8 cellular contexts compared by ENCODE assay signal in genomic region chr12:122886851-122887816, GRCh38. TPM values are rescaled to one million over a fixed set of nuclear protein-coding genes. Genes with fewer than 3 reads are reported as not detected.
DNase-seq lines count a peak whose midpoint lies in the region; ATAC-seq, FAIRE-seq and TF ChIP-seq lines count a peak whose summit lies in the region.

No MANE protein-coding gene starts in this region.

- intact Hi-C loops in endothelial cell of umbilical vein (cut with micrococcal nuclease), result no loop called here

- no peak for TF ChIP-seq POLR2A in endothelial cell of umbilical vein (IDR thresholded peaks at IDR 0.05; ENCODE audit: low read depth, low read length)

- H3K79me2 ChIP-seq in endothelial cell of umbilical vein (ENCODE audit: control insufficient read depth, insufficient read depth, low read length), result peaks cover 86% of the 10 kb centered on the region

- H3K27me3 ChIP-seq in CD4-positive, CD25-positive, alpha-beta regulatory T cell (ENCODE audit: control insufficient read depth, insufficient read depth, low read length), result no peaks in the 10 kb centered on the region
- H3K27me3 ChIP-seq in endothelial cell of umbilical vein (ENCODE audit: control insufficient read depth in 2 of 2, insufficient read depth in 2 of 2, low read length in 2 of 2), result no peaks in the 10 kb centered on the region

- no peaks in the 10 kb centered on the region for H3K27me3 Mint-ChIP-seq in CD4-positive, CD25-positive, alpha-beta regulatory T cell
- H3K27me3 Mint-ChIP-seq in T-helper 2 cell treated with Interferon-gamma antibody and Interleukin-4, amounts not matched to agents 5 μg/mL and 100 μg/mL, for 36 hours (ENCODE audit: low read depth), result peaks cover 22% of the 10 kb centered on the region

- no peak for FAIRE-seq in endothelial cell of umbilical vein (lab: Jason Lieb, UNC)

- H4K20me1 ChIP-seq in endothelial cell of umbilical vein (replicated peaks; ENCODE audit: control insufficient read depth, extremely low read depth, insufficient read depth, low read length), result no peaks in the 10 kb centered on the region

- peaks cover 13% of the 10 kb centered on the region for H3K36me3 Mint-ChIP-seq in CD4-positive, CD25-positive, alpha-beta regulatory T cell
- H3K36me3 Mint-ChIP-seq in T-helper 2 cell treated with Interferon-gamma antibody and Interleukin-4, amounts not matched to agents 5 μg/mL and 100 μg/mL, for 36 hours (ENCODE audit: low read depth), result peaks cover 5% of the 10 kb centered on the region

- CTCF ChIA-PET in endothelial cell of umbilical vein (lab: Charles Lee), result interaction anchor here (1.0 to 1.3 kb wide), 3 partner anchors 15 to 53 kb away, joined by 3 to 5 read pairs (median 3); no protein-coding TSS in a partner anchor

- peak overlapping the region; percentile 21 for H3K4me2 ChIP-seq in endothelial cell of umbilical vein (ENCODE audit: insufficient read depth, low read length)

- no peak for DNase-seq in CD4-positive, CD25-positive, alpha-beta regulatory T cell
- peak; percentile 65 for DNase-seq in T-helper 2 cell treated with Interferon-gamma antibody and Interleukin-4, amounts not matched to agents 5 μg/mL and 100 μg/mL, for 36 hours (ENCODE audit: low spot score)
- peak; percentile 71 for DNase-seq in endothelial cell of umbilical vein (ENCODE audit: low read depth, low spot score)
- DNase-seq in retinal pigment epithelial cell (ENCODE audit: low read depth), result peak; percentile 76
- no peak for DNase-seq in AG08396 (ENCODE audit: low spot score)
- no peak for DNase-seq in NCI-H748 (lab: John Stamatoyannopoulos, UW; ENCODE audit: unreplicated experiment)

- no peaks in the 10 kb centered on the region for H3K9me3 ChIP-seq in CD4-positive, CD25-positive, alpha-beta regulatory T cell (ENCODE audit: control insufficient read depth in 2 of 2, low read length in 2 of 2)
- H3K9me3 ChIP-seq in endothelial cell of umbilical vein (replicated peaks; ENCODE audit: control insufficient read depth, insufficient read depth, low read length), result no peaks in the 10 kb centered on the region

- peak; percentile 16 to 40 for ATAC-seq in CD4-positive, CD25-positive, alpha-beta regulatory T cell (ENCODE audit: low read depth in 2 of 2)
- ATAC-seq in GM19328 (IDR thresholded peaks at IDR 0.05; ENCODE audit: unreplicated experiment) (peak; percentile 87), HG03432 (IDR thresholded peaks at IDR 0.05; ENCODE audit: unreplicated experiment) (peak; percentile 70)

- peaks cover 35 to 93% (median 65%) of the 10 kb centered on the region in 4 donors for H3K4me1 Mint-ChIP-seq in CD4-positive, CD25-positive, alpha-beta regulatory T cell
- peaks cover 44% of the 10 kb centered on the region for H3K4me1 Mint-ChIP-seq in T-helper 2 cell treated with Interferon-gamma antibody and Interleukin-4, amounts not matched to agents 5 μg/mL and 100 μg/mL, for 36 hours (ENCODE audit: low read depth)

- peak overlapping the region in 3 of 4 donors; percentile 83 to 91 (median 90) for H3K4me3 Mint-ChIP-seq in CD4-positive, CD25-positive, alpha-beta regulatory T cell
- peak overlapping the region; percentile 87 for H3K4me3 Mint-ChIP-seq in T-helper 2 cell treated with Interferon-gamma antibody and Interleukin-4, amounts not matched to agents 5 μg/mL and 100 μg/mL, for 36 hours

- peak overlapping the region; percentile 84 for H3K27ac ChIP-seq in CD4-positive, CD25-positive, alpha-beta regulatory T cell (ENCODE audit: insufficient read depth, low read length, poor library complexity, severe bottlenecking)
- H3K27ac ChIP-seq in endothelial cell of umbilical vein (ENCODE audit: insufficient read depth, low read depth, low read length), result peak overlapping the region; percentile 87

- peak overlapping the region; percentile 69 for H3K4me3 ChIP-seq in CD4-positive, CD25-positive, alpha-beta regulatory T cell (ENCODE audit: low read depth, low read length)
- H3K4me3 ChIP-seq in endothelial cell of umbilical vein (replicated peaks in 1 of 3; ENCODE audit: insufficient read depth in 1 of 3, low read depth in 1 of 3, low read length in 3 of 3), result no peak overlapping the region
- peak overlapping the region; percentile 3 for H3K4me3 ChIP-seq in retinal pigment epithelial cell (ENCODE audit: low read length)

- H3K4me1 ChIP-seq in CD4-positive, CD25-positive, alpha-beta regulatory T cell (ENCODE audit: control insufficient read depth, insufficient read depth, low read length, poor library complexity, severe bottlenecking), result peaks cover 61% of the 10 kb centered on the region
- H3K4me1 ChIP-seq in endothelial cell of umbilical vein (ENCODE audit: control insufficient read depth, extremely low read depth, insufficient read depth, low read length), result peaks cover 64% of the 10 kb centered on the region

- peak overlapping the region; percentile 71 for H3K9ac ChIP-seq in endothelial cell of umbilical vein (replicated peaks; ENCODE audit: extremely low read depth, insufficient read depth, low read length)

- no peaks in the 10 kb centered on the region for H3K36me3 ChIP-seq in CD4-positive, CD25-positive, alpha-beta regulatory T cell (ENCODE audit: control insufficient read depth, insufficient read depth, low read length)
- no peaks in the 10 kb centered on the region for H3K36me3 ChIP-seq in endothelial cell of umbilical vein (ENCODE audit: control insufficient read depth in 2 of 2, extremely low read depth in 1 of 2, insufficient read depth in 2 of 2, low read length in 2 of 2)

- H3K27ac Mint-ChIP-seq in CD4-positive, CD25-positive, alpha-beta regulatory T cell, result peak overlapping the region; percentile 92 to 97 (median 95)
- H3K27ac Mint-ChIP-seq in T-helper 2 cell treated with Interferon-gamma antibody and Interleukin-4, amounts not matched to agents 5 μg/mL and 100 μg/mL, for 36 hours, result peak overlapping the region; percentile 49

- BruUV-seq in endothelial cell of umbilical vein (replicated peaks; lab: Mats Ljungman, UMichigan), result no TSS peak

- POLR2A ChIA-PET in endothelial cell of umbilical vein (lab: Charles Lee), result no interaction called here

- H2AFZ ChIP-seq in endothelial cell of umbilical vein (ENCODE audit: low read depth, low read length), result no peak overlapping the region

- TF ChIP-seq CTCF in endothelial cell of umbilical vein (IDR thresholded peaks at IDR 0.05; ENCODE audit: extremely low read depth in 1 of 2, insufficient read depth in 1 of 2, low read depth in 1 of 2, low read length in 2 of 2), result no peak
- TF ChIP-seq CTCF in retinal pigment epithelial cell (conservative IDR thresholded peaks at IDR 0.05; ENCODE audit: low read depth, low read length), result no peak

- dilution Hi-C loops in endothelial cell of umbilical vein (cut with MboI; ENCODE audit: extremely low pct_ligation_motif_present, low sequenced_read_pairs), result no loop called here

- no peaks in the 10 kb centered on the region for H3K9me1 ChIP-seq in endothelial cell of umbilical vein (replicated peaks; ENCODE audit: control insufficient read depth, extremely low read depth, insufficient read depth, low read length)

- H3K9me3 Mint-ChIP-seq in CD4-positive, CD25-positive, alpha-beta regulatory T cell, result no peaks in the 10 kb centered on the region
- H3K9me3 Mint-ChIP-seq in T-helper 2 cell treated with Interferon-gamma antibody and Interleukin-4, amounts not matched to agents 5 μg/mL and 100 μg/mL, for 36 hours, result no peaks in the 10 kb centered on the region

TF ChIP-seq in endothelial cell of umbilical vein, 7 proteins besides CTCF, POLR2A, EP300 and RAD21:
- TF ChIP-seq EZH2 (IDR thresholded peaks at IDR 0.05; ENCODE audit: borderline replicate concordance, low read depth, low read length, severe bottlenecking), result no peak
- TF ChIP-seq MYC (IDR thresholded peaks at IDR 0.05; ENCODE audit: low read depth, low read length), result no peak
- peak; percentile 72 for TF ChIP-seq JUN (IDR thresholded peaks at IDR 0.05; ENCODE audit: borderline replicate concordance, insufficient read depth, insufficient read length, low read depth)
- TF ChIP-seq POLR2AphosphoS5 (IDR thresholded peaks at IDR 0.05; ENCODE audit: insufficient read depth, low read depth, low read length), result no peak
- peak; percentile 82 for TF ChIP-seq FOS (IDR thresholded peaks at IDR 0.05; ENCODE audit: borderline replicate concordance, insufficient read depth, low read length)
- no peak for TF ChIP-seq GATA2 (IDR thresholded peaks at IDR 0.05; ENCODE audit: insufficient read depth, insufficient read length, low read depth, low read length)
- TF ChIP-seq MAX (IDR thresholded peaks at IDR 0.05; ENCODE audit: insufficient read depth, insufficient read length), result no peak

RNA-seq across cellular contexts. Expression of gene VPS37B, which starts 8.8 kb away (rescaled TPM):
- total RNA-seq in CD4-positive, CD25-positive, alpha-beta regulatory T cell, result 99.2 TPM
- 10 to 100 TPM; 19.0 to 23.4 (median 20.9) TPM for polyA plus RNA-seq in CD4-positive, CD25-positive, alpha-beta regulatory T cell
- 45.9 and 46.4 TPM in 2 replicates for total RNA-seq in endothelial cell of umbilical vein
- polyA plus RNA-seq in endothelial cell of umbilical vein, result 39.5 and 43.5 TPM in 2 replicates
- polyA plus RNA-seq in endothelial cell of umbilical vein (2011; cell fraction: cytosol; rRNA removed), result 24.8 and 32.2 TPM in 2 replicates
- 39.9 and 42.2 TPM in 2 replicates for polyA plus RNA-seq in endothelial cell of umbilical vein (2011; cell fraction: nucleus; rRNA removed)
- 25.4 and 32.1 TPM in 2 replicates for polyA plus RNA-seq in endothelial cell of umbilical vein (2012)
- 20.7 and 20.9 TPM in 2 replicates for polyA minus RNA-seq in endothelial cell of umbilical vein
- 11.0 TPM for polyA minus RNA-seq in endothelial cell of umbilical vein (2011; cell fraction: cytosol; rRNA and poly(A)+ RNA removed)
- polyA minus RNA-seq in endothelial cell of umbilical vein (2011; cell fraction: nucleus; rRNA and poly(A)+ RNA removed), result 20.9 and 25.1 TPM in 2 replicates

RNA-seq across cellular contexts. Expression of gene HIP1R, which starts 51.9 kb away (rescaled TPM):
- 56.0 TPM for total RNA-seq in CD4-positive, CD25-positive, alpha-beta regulatory T cell
- 1 to 10 TPM; 3.8 to 7.0 (median 4.7) TPM for polyA plus RNA-seq in CD4-positive, CD25-positive, alpha-beta regulatory T cell
- 122 and 136 TPM in 2 replicates for total RNA-seq in endothelial cell of umbilical vein
- polyA plus RNA-seq in endothelial cell of umbilical vein, result 110 and 111 TPM in 2 replicates
- polyA plus RNA-seq in endothelial cell of umbilical vein (2011; cell fraction: cytosol; rRNA removed), result 44.3 and 60.5 TPM in 2 replicates
- 563 and 679 TPM in 2 replicates for polyA plus RNA-seq in endothelial cell of umbilical vein (2011; cell fraction: nucleus; rRNA removed)
- polyA plus RNA-seq in endothelial cell of umbilical vein (2012), result 54.9 and 77.2 TPM in 2 replicates
- 162 and 203 TPM in 2 replicates for polyA minus RNA-seq in endothelial cell of umbilical vein
- 11.3 TPM for polyA minus RNA-seq in endothelial cell of umbilical vein (2011; cell fraction: cytosol; rRNA and poly(A)+ RNA removed)
- 132 and 165 TPM in 2 replicates for polyA minus RNA-seq in endothelial cell of umbilical vein (2011; cell fraction: nucleus; rRNA and poly(A)+ RNA removed)

Comparison
In these comparisons a context has a peak if more than half of its experiments do, and no peak if none do; other contexts are left out.
1. ATAC-seq: peak in every context shown above with its lines; median percentile 87 in GM19328; 70 in HG03432; 28 in CD4-positive, CD25-positive, alpha-beta regulatory T cell.
2. DNase-seq: peak in T-helper 2 cell treated with Interferon-gamma antibody and Interleukin-4, amounts not matched to agents 5 μg/mL and 100 μg/mL, for 36 hours (single experiment), endothelial cell of umbilical vein (single experiment) and retinal pigment epithelial cell (single experiment); none in CD4-positive, CD25-positive, alpha-beta regulatory T cell (0 of 3), AG08396 (single experiment) and NCI-H748 (single experiment).
3. H3K4me3 ChIP-seq: peak in CD4-positive, CD25-positive, alpha-beta regulatory T cell (single experiment) and retinal pigment epithelial cell (single experiment); none in endothelial cell of umbilical vein (0 of 3).